ENCODE assay signal across 8 cellular contexts in genomic region chr4:173529505-173530325, GRCh38. TPM values are rescaled to one million over a fixed set of nuclear protein-coding genes. Genes with fewer than 3 reads are reported as not detected.
A peak's percentile ranks its signal among the peaks of the same experiment; 100 is the strongest.
DNase-seq lines count a peak whose midpoint lies in the region; ATAC-seq and TF ChIP-seq lines count a peak whose summit lies in the region.

HAND2 (minus strand) TSS chr4:173530229; CDS start chr4:173529289, 940 bp downstream.

- ATAC-seq in GM21526 (IDR thresholded peaks at IDR 0.05; ENCODE audit: low FRiP score, unreplicated experiment) (no peak), HG02623 (IDR thresholded peaks at IDR 0.05; ENCODE audit: unreplicated experiment) (no peak)

- peak; percentile 40 to 78 for TF ChIP-seq POLR2A in adrenal gland (IDR thresholded peaks at IDR 0.05)

- H3K27ac ChIP-seq in adrenal gland (peak within 1 kb of the TSS in 1 of 5 donors; percentile 68), tibial artery (peak within 1 kb of the TSS; percentile 97 to 99)

- H3K9me3 ChIP-seq in MG63 (no peaks in the 10 kb centered on the region), adrenal gland (replicated peaks in 1 of 3) (no peaks in the 10 kb centered on the region), tibial artery (no peaks in the 10 kb centered on the region)

- DNase-seq in COLO668 (lab: John Stamatoyannopoulos, UW; ENCODE audit: unreplicated experiment) (peak; percentile 57), MG63 (peak; percentile 63), adrenal gland (peak in 1 of 7 donors; percentile 93), iris pigment epithelial cell (ENCODE audit: low read depth) (peak; percentile 60), tibial artery (peak; percentile 69 to 92), GOT3 (lab: John Stamatoyannopoulos, UW) (no peak)

- intact Hi-C loops in adrenal gland (cut with DNase I) = no loop called here
- intact Hi-C loops in tibial artery (cut with DNase I; ENCODE audit: low total_unique reads) = no loop called here

- H3K4me1 ChIP-seq in adrenal gland (replicated peaks in 1 of 2) (peaks cover 0 to 6% of the 10 kb centered on the region in 2 donors), tibial artery (peaks cover 0 to 28% (median 18%) of the 10 kb centered on the region in 4 donors)

- no peaks in the 10 kb centered on the region for H3K27me3 ChIP-seq in MG63
- peaks cover 63% of the 10 kb centered on the region for H3K27me3 ChIP-seq in adrenal gland
- no peaks in the 10 kb centered on the region for H3K27me3 ChIP-seq in tibial artery

- WGBS in adrenal gland, 4 donors = 1 to 3% (median 1%) methylated on average over 24 to 77 of the region's 77 CpGs

- H3K4me3 ChIP-seq in MG63 (peak within 1 kb of the TSS; percentile 59), adrenal gland (peak within 1 kb of the TSS in 1 of 4 donors; percentile 37), tibial artery (peak within 1 kb of the TSS; percentile 91 to 92)

- H3K36me3 ChIP-seq in MG63 (no peaks in the 10 kb centered on the region), adrenal gland (replicated peaks in 1 of 2) (no peaks in the 10 kb centered on the region), tibial artery (no peaks in the 10 kb centered on the region)

- TF ChIP-seq CTCF in adrenal gland (IDR thresholded peaks at IDR 0.05) = no peak
- no peak for TF ChIP-seq CTCF in tibial artery (IDR thresholded peaks at IDR 0.05)

RNA-seq across cellular contexts. Expression of gene HAND2, which starts in this region (rescaled TPM):
- 0.16 and 23.8 TPM in 2 replicates for total RNA-seq in MG63 (2014; rRNA removed; shearing (Covaris generic); ENCODE audit: low replicate concordance)
- 10 to 100 TPM in 3 of 8 donors, 1 to 10 TPM in 2, under 1 TPM in 3; 0.11 to 44.9 (median 2.7) TPM for total RNA-seq in adrenal gland
- 10 to 100 TPM; 12.6 to 56.1 (median 43.6) TPM for polyA plus RNA-seq in adrenal gland
